In genomic region chrX:154602226-154602625, GRCh38 we compare ENCODE assay signal across 29 cellular contexts. TPM values are rescaled to one million over a fixed set of nuclear protein-coding genes. Genes with fewer than 3 reads are reported as not detected.
"Had no signal": no experiment of that assay in that cellular context is flagged by ENCODE, and none has a peak within 500 bp of the region (broad histone marks: within the 10 kb centered on the region; RNA-seq: fewer than 3 reads in every experiment).

No MANE protein-coding gene starts in this region.

- H3K27me3 ChIP-seq: ascending aorta, body of pancreas, SJCRH30 had no signal

- H3K27ac Mint-ChIP-seq: activated CD8-positive, alpha-beta T cell treated with anti-CD3 and anti-CD28 coated beads, Interleukin-2, amount 10 ng/mL, durations not matched to agents 7 days and 5 days; activated naive CD4-positive, alpha-beta T cell treated with anti-CD3 and anti-CD28 coated beads, Interleukin-2, amount 50 U/mL, for 72 hours; activated naive CD8-positive, alpha-beta T cell treated with anti-CD3 and anti-CD28 coated beads, Interleukin-2, amount 50 U/mL, for 24 hours; activated T-helper 1 cell treated with anti-CD3 and anti-CD28 coated beads, Interleukin-12 subunit alpha, Interleukin-12 subunit beta, Interleukin-2, Interleukin-4 antibody, amounts not matched to agents 30 ng/mL and 10 ng/mL and 1 ng/mL, durations not matched to agents 14 hours and 24 hours and 36 hours; WTC11 had no signal

- H3K9me3 Mint-ChIP-seq: activated naive CD4-positive, alpha-beta T cell treated with anti-CD3 and anti-CD28 coated beads, Interleukin-2, amount 50 U/mL, for 72 hours; activated naive CD8-positive, alpha-beta T cell treated with anti-CD3 and anti-CD28 coated beads, Interleukin-2, amount 50 U/mL, for 24 hours; activated T-helper 1 cell treated with anti-CD3 and anti-CD28 coated beads, Interleukin-12 subunit alpha, Interleukin-12 subunit beta, Interleukin-2, Interleukin-4 antibody, amounts not matched to agents 30 ng/mL and 10 ng/mL and 1 ng/mL, durations not matched to agents 14 hours and 24 hours and 36 hours had no signal

- H3K4me3 ChIP-seq: ascending aorta, body of pancreas, SJCRH30 had no signal

- H3K27ac ChIP-seq: ascending aorta, body of pancreas, KMS-11, SJCRH30 had no signal

- H3K4me3 Mint-ChIP-seq: activated CD8-positive, alpha-beta T cell treated with anti-CD3 and anti-CD28 coated beads, Interleukin-2, amount 10 ng/mL, durations not matched to agents 7 days and 5 days; activated naive CD8-positive, alpha-beta T cell treated with anti-CD3 and anti-CD28 coated beads, Interleukin-2, amount 50 U/mL, for 24 hours; activated T-helper 1 cell treated with anti-CD3 and anti-CD28 coated beads, Interleukin-12 subunit alpha, Interleukin-12 subunit beta, Interleukin-2, Interleukin-4 antibody, amounts not matched to agents 30 ng/mL and 10 ng/mL and 1 ng/mL, durations not matched to agents 14 hours and 24 hours and 36 hours; WTC11 had no signal

- H3K9me3 ChIP-seq: ascending aorta, body of pancreas, SJCRH30, SK-N-SH had no signal

- H3K36me3 ChIP-seq: ascending aorta, SJCRH30 had no signal

- H3K36me3 Mint-ChIP-seq: activated naive CD4-positive, alpha-beta T cell treated with anti-CD3 and anti-CD28 coated beads, Interleukin-2, amount 50 U/mL, for 72 hours had no signal

- DNase-seq: activated CD4-positive, alpha-beta T cell treated with anti-CD3 and anti-CD28 coated beads for 48 hours; activated CD4-positive, alpha-beta T cell treated with anti-CD3 and anti-CD28 coated beads, Interleukin-2, amount 50 U/mL, for 4 hours; activated CD4-positive, CD25-positive, alpha-beta regulatory T cell treated with anti-CD3 and anti-CD28 coated beads, Interleukin-2, amount 50 U/mL, for 72 hours; activated CD8-positive, alpha-beta memory T cell treated with anti-CD3 and anti-CD28 coated beads, Interleukin-2, amount 50 U/mL, for 48 hours; activated CD8-positive, alpha-beta T cell treated with anti-CD3 and anti-CD28 coated beads, Interleukin-2, amount 10 ng/mL, durations not matched to agents 7 days and 5 days; activated effector memory CD4-positive, alpha-beta T cell treated with Interleukin-2 at 50 U/mL for 16 hours; activated naive CD4-positive, alpha-beta T cell treated with Interleukin-2 at 50 U/mL for 16 hours; activated naive CD8-positive, alpha-beta T cell treated with anti-CD3 and anti-CD28 coated beads, Interleukin-2, amount 50 U/mL, for 24 hours; activated T-cell treated with anti-CD3 and anti-CD28 coated beads, Interleukin-2, amount 50 U/mL, for 1 hour; amniotic stem cell; body of pancreas; MV-4-11; NCI-H1105; NCI-H1436; NCI-H1694 treated with DMSO at 0.1 percent for 48 hours; NCI-H2029 treated with DMSO at 0.1 percent for 48 hours; NCI-H446; NCI-H524; Right ventricle myocardium superior; SJCRH30; SK-N-SH had no signal

RNA-seq across cellular contexts. Expression of gene CTAG1B, which starts 16.9 kb away (rescaled TPM):
- total RNA-seq: activated CD8-positive, alpha-beta T cell treated with anti-CD3 and anti-CD28 coated beads, Interleukin-2, amount 10 ng/mL, durations not matched to agents 7 days and 5 days; activated naive CD4-positive, alpha-beta T cell treated with anti-CD3 and anti-CD28 coated beads, Interleukin-2, amount 50 U/mL, for 72 hours; activated T-helper 1 cell treated with anti-CD3 and anti-CD28 coated beads, Interleukin-12 subunit alpha, Interleukin-12 subunit beta, Interleukin-2, Interleukin-4 antibody, amounts not matched to agents 30 ng/mL and 10 ng/mL and 1 ng/mL, durations not matched to agents 14 hours and 24 hours and 36 hours; ascending aorta; body of pancreas; bronchial epithelial cell; MCF 10A; Right ventricle myocardium superior; SJCRH30; T-helper 1 cell treated with Interleukin-12 subunit alpha and Interleukin-12 subunit beta and Interleukin-4 antibody, amounts not matched to agents 30 ng/mL and 1 ng/mL, for 36 hours; WTC11 had no signal

RNA-seq across cellular contexts. Expression of gene CTAG1A, which starts 17.3 kb away (rescaled TPM):
- total RNA-seq: activated CD8-positive, alpha-beta T cell treated with anti-CD3 and anti-CD28 coated beads, Interleukin-2, amount 10 ng/mL, durations not matched to agents 7 days and 5 days; activated naive CD4-positive, alpha-beta T cell treated with anti-CD3 and anti-CD28 coated beads, Interleukin-2, amount 50 U/mL, for 72 hours; activated T-helper 1 cell treated with anti-CD3 and anti-CD28 coated beads, Interleukin-12 subunit alpha, Interleukin-12 subunit beta, Interleukin-2, Interleukin-4 antibody, amounts not matched to agents 30 ng/mL and 10 ng/mL and 1 ng/mL, durations not matched to agents 14 hours and 24 hours and 36 hours; ascending aorta; body of pancreas; bronchial epithelial cell; MCF 10A; Right ventricle myocardium superior; SJCRH30; T-helper 1 cell treated with Interleukin-12 subunit alpha and Interleukin-12 subunit beta and Interleukin-4 antibody, amounts not matched to agents 30 ng/mL and 1 ng/mL, for 36 hours; WTC11 had no signal

RNA-seq across cellular contexts. Expression of gene CTAG2, which starts 51.2 kb away (rescaled TPM):
- total RNA-seq: activated CD8-positive, alpha-beta T cell treated with anti-CD3 and anti-CD28 coated beads, Interleukin-2, amount 10 ng/mL, durations not matched to agents 7 days and 5 days; activated naive CD4-positive, alpha-beta T cell treated with anti-CD3 and anti-CD28 coated beads, Interleukin-2, amount 50 U/mL, for 72 hours; activated T-helper 1 cell treated with anti-CD3 and anti-CD28 coated beads, Interleukin-12 subunit alpha, Interleukin-12 subunit beta, Interleukin-2, Interleukin-4 antibody, amounts not matched to agents 30 ng/mL and 10 ng/mL and 1 ng/mL, durations not matched to agents 14 hours and 24 hours and 36 hours; ascending aorta; body of pancreas; bronchial epithelial cell; MCF 10A; Right ventricle myocardium superior; T-helper 1 cell treated with Interleukin-12 subunit alpha and Interleukin-12 subunit beta and Interleukin-4 antibody, amounts not matched to agents 30 ng/mL and 1 ng/mL, for 36 hours; WTC11 had no signal
